In the genomic region with DNA sequence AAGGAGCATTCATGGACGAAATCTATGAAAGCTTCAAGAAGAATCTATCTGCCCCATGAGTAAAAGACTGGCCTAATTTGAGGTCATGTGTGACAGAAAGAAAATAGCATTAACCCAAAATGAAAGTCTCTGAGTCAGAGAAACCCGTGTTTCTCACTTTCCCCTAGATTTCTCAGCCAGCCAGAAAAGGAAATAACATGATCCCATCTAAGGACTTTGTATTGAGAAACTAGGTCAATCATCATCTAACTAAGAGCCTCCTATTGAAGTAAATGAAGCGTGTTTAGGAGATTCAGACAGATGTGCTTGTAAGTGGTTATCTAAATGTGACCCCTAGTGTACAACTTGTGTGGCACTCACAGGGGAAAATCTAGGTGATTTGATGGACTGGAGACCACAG, we compare ENCODE assay signal across 13 cellular contexts.
DNase-seq lines count a peak whose midpoint lies in the region; ATAC-seq and TF ChIP-seq lines count a peak whose summit lies in the region.
"Had no signal": no experiment of that assay in that cellular context is flagged by ENCODE, and none has a peak within 500 bp of the region (broad histone marks: within the 10 kb centered on the region; RNA-seq: fewer than 3 reads in every experiment).

No MANE protein-coding gene starts in this region.

- TF ChIP-seq CTCF in mucosa of descending colon (IDR thresholded peaks at IDR 0.05) = no peak

- H3K4me3 Mint-ChIP-seq in stimulated activated naive B cell treated with anti-CD40 and anti-IgM and Interleukin-4, amounts not matched to agents 10 μg/mL and 1 μg/mL and 100 μg/mL, for 72 hours = no peak overlapping the region
- H3K4me3 Mint-ChIP-seq: nephron had no signal

- H3K4me1 Mint-ChIP-seq in stimulated activated naive B cell treated with anti-CD40 and anti-IgM and Interleukin-4, amounts not matched to agents 10 μg/mL and 1 μg/mL and 100 μg/mL, for 72 hours = no peaks in the 10 kb centered on the region

- ATAC-seq in activated naive CD4-positive, alpha-beta T cell treated with anti-CD3 and anti-CD28 coated beads, Interleukin-2, amount 50 U/mL, for 72 hours = peak; percentile 29 to 96
- ATAC-seq in HG02970 (IDR thresholded peaks at IDR 0.05; ENCODE audit: low FRiP score, unreplicated experiment) (peak; percentile 56), mucosa of descending colon (no peak)
- ATAC-seq in stimulated activated naive B cell treated with anti-CD40 and anti-IgM and Interleukin-4, amounts not matched to agents 10 μg/mL and 1 μg/mL and 100 μg/mL, for 72 hours (replicated peaks) = no peak
- ATAC-seq: Right ventricle myocardium inferior had no signal

- no peak overlapping the region for H3K27ac Mint-ChIP-seq in activated naive CD4-positive, alpha-beta T cell treated with anti-CD3 and anti-CD28 coated beads, Interleukin-2, amount 50 U/mL, for 72 hours
- no peak overlapping the region for H3K27ac Mint-ChIP-seq in stimulated activated naive B cell treated with anti-CD40 and anti-IgM and Interleukin-4, amounts not matched to agents 10 μg/mL and 1 μg/mL and 100 μg/mL, for 72 hours
- H3K27ac Mint-ChIP-seq: nephron had no signal

- H3K4me1 ChIP-seq in mucosa of descending colon (ENCODE audit: low read depth) = no peaks in the 10 kb centered on the region
- H3K4me1 ChIP-seq: breast epithelium had no signal

- H3K4me3 ChIP-seq in mucosa of descending colon = no peak overlapping the region
- H3K4me3 ChIP-seq: breast epithelium, upper lobe of left lung had no signal

- DNase-seq in activated naive CD4-positive, alpha-beta T cell treated with anti-CD3 and anti-CD28 coated beads, Interleukin-2, amount 50 U/mL, for 72 hours (ENCODE audit: low spot score in 2 of 2) = no peak
- DNase-seq in activated naive CD4-positive, alpha-beta T cell (lab: John Stamatoyannopoulos, UW) = no peak
- DNase-seq in dermis blood vessel endothelial cell = peak; percentile 51
- no peak for DNase-seq in epidermal melanocyte (ENCODE audit: insufficient read length, low spot score)
- DNase-seq in stimulated activated naive B cell treated with anti-CD40 and anti-IgM and Interleukin-4, amounts not matched to agents 10 μg/mL and 1 μg/mL and 100 μg/mL, for 72 hours = no peak
- DNase-seq in mucosa of descending colon = no peak
- no peak for DNase-seq in T-helper 9 cell
- DNase-seq: stimulated activated CD4-positive, alpha-beta T cell treated with anti-CD3 and anti-CD28 coated beads, Interleukin-4, amount 100 ng/mL, for 24 hours; upper lobe of left lung had no signal

- peaks cover 6 to 12% of the 10 kb centered on the region in 2 donors for H3K9me3 Mint-ChIP-seq in activated naive CD4-positive, alpha-beta T cell treated with anti-CD3 and anti-CD28 coated beads, Interleukin-2, amount 50 U/mL, for 72 hours
- peaks cover 7 to 10% of the 10 kb centered on the region in 2 donors for H3K9me3 Mint-ChIP-seq in stimulated activated naive B cell treated with anti-CD40 and anti-IgM and Interleukin-4, amounts not matched to agents 10 μg/mL and 1 μg/mL and 100 μg/mL, for 72 hours

- intact Hi-C loops in mucosa of descending colon (cut with DNase I, micrococcal nuclease) = no loop called here

- no peaks in the 10 kb centered on the region for H3K36me3 ChIP-seq in mucosa of descending colon (ENCODE audit: low read depth)
- H3K36me3 ChIP-seq: breast epithelium, upper lobe of left lung had no signal

- no peaks in the 10 kb centered on the region for H3K9me3 ChIP-seq in mucosa of descending colon
- H3K9me3 ChIP-seq: breast epithelium, upper lobe of left lung had no signal

- H3K36me3 Mint-ChIP-seq in activated naive CD4-positive, alpha-beta T cell treated with anti-CD3 and anti-CD28 coated beads, Interleukin-2, amount 50 U/mL, for 72 hours = peaks cover 3 to 10% of the 10 kb centered on the region in 2 donors
- H3K36me3 Mint-ChIP-seq in stimulated activated naive B cell treated with anti-CD40 and anti-IgM and Interleukin-4, amounts not matched to agents 10 μg/mL and 1 μg/mL and 100 μg/mL, for 72 hours = no peaks in the 10 kb centered on the region

- peaks cover 14 to 20% of the 10 kb centered on the region in 2 donors for H3K27me3 Mint-ChIP-seq in stimulated activated naive B cell treated with anti-CD40 and anti-IgM and Interleukin-4, amounts not matched to agents 10 μg/mL and 1 μg/mL and 100 μg/mL, for 72 hours

Comparison
In these comparisons a context has a peak if more than half of its experiments do, and no peak if none do; other contexts are left out.
1. ATAC-seq: peak in activated naive CD4-positive, alpha-beta T cell treated with anti-CD3 and anti-CD28 coated beads, Interleukin-2, amount 50 U/mL, for 72 hours (2 of 2) and HG02970 (single experiment); none in stimulated activated naive B cell treated with anti-CD40 and anti-IgM and Interleukin-4, amounts not matched to agents 10 μg/mL and 1 μg/mL and 100 μg/mL, for 72 hours (0 of 2) and mucosa of descending colon (single experiment).